In the genomic region with DNA sequence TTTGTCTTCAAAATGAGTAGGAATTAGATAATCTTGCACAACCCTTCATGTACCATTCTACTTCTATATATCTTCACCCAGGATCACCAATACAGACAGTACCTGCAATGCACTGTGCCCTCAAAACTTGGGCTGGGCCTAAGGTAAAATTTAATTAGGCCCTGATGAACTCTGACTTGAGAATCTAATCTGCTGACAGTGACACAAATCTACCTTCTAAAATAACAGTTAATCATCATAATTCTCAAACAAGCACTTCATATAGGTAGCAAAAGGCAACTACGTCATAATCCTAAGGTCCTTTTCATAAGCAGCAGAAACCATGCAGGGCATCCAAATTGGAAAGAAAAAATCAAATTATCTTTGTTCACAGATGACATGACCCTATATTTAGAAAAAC, we compare ENCODE assay signal across 9 cellular contexts.
"Had no signal": no experiment of that assay in that cellular context is flagged by ENCODE, and none has a peak within 500 bp of the region (broad histone marks: within the 10 kb centered on the region; RNA-seq: fewer than 3 reads in every experiment).

No MANE protein-coding gene starts in this region.

- H3K9me3 Mint-ChIP-seq: HFFc6 had no signal

- H3K9ac ChIP-seq: GM23248, KMS-11 had no signal

- H3K4me2 ChIP-seq: KMS-11 had no signal

- ATAC-seq: HCT116 had no signal

- H3K36me3 ChIP-seq: HAP-1 had no signal

- DNase-seq: GM23248, GOT3, H7, HFFc6, KBM-7 had no signal

- H3K4me3 Mint-ChIP-seq: HFFc6 had no signal

- H3K27ac Mint-ChIP-seq: HFFc6 had no signal

- H3K4me3 ChIP-seq: GM23248, HAP-1 had no signal

- H3K9me3 ChIP-seq: HAP-1 had no signal

- H3K27ac ChIP-seq: GM23248, HL-60, KMS-11 had no signal

- H2AFZ ChIP-seq: GM23248 had no signal
